Comparison of ENCODE assay signal across 8 cellular contexts in the genomic region with DNA sequence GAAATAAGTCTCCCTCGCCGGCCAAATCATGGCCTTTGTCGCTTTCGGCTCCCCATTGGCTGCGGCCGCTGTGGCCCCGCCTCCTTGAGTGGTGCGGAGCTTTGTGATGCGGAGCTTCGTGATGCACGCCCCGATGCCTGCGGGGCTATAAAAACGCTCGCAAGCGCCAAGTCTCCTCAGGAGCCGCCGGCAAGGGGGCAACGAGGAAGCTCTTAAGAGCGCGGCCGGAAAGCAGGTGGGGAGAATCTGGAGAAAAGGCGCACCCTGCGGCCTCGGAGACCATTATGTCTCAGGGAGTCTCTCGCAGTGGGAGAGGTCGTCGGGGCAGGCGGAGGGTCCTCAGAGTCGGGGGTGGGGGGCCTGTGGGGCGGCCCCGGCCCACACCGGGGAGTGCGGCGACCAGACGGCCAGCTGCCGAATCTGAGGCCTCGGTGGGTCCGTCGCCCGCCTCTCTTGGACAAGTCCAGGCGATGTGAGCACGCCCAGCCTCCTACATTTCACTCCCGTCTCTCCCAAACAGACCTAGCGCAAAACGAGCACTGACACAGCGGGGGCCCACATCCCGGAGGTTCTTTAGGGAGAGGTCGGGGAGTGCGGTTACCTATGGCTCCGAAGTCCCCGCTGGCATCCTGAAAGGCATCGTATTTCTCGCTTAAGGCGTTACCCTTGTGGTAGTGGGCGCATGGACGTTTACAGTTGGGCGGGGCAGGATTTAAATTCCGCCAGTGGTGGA. TPM values are rescaled to one million over a fixed set of nuclear protein-coding genes. Genes with fewer than 3 reads are reported as not detected.
DNase-seq lines count a peak whose midpoint lies in the region; ATAC-seq and TF ChIP-seq lines count a peak whose summit lies in the region.

A gene with protein sequence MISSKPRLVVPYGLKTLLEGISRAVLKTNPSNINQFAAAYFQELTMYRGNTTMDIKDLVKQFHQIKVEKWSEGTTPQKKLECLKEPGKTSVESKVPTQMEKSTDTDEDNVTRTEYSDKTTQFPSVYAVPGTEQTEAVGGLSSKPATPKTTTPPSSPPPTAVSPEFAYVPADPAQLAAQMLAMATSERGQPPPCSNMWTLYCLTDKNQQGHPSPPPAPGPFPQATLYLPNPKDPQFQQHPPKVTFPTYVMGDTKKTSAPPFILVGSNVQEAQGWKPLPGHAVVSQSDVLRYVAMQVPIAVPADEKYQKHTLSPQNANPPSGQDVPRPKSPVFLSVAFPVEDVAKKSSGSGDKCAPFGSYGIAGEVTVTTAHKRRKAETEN (plus strand): TSS at position 179 of the 733 bp plus-strand sequence. CDS start 4,053 bp downstream, outside the sequence.

- H3K4me1 Mint-ChIP-seq in progenitor cell of endocrine pancreas (ENCODE audit: low read depth) (peaks cover 5% of the 10 kb centered on the region), type B pancreatic cell (ENCODE audit: unreplicated experiment) (peaks cover 20% of the 10 kb centered on the region)

- ATAC-seq in GM21367 (IDR thresholded peaks at IDR 0.05; ENCODE audit: unreplicated experiment) (peak; percentile 86), left ventricle myocardium superior (peak; percentile 90)

- H3K36me3 Mint-ChIP-seq in progenitor cell of endocrine pancreas (ENCODE audit: insufficient read depth) (peaks cover 3% of the 10 kb centered on the region), type B pancreatic cell (peaks cover 2% of the 10 kb centered on the region)

- H3K27me3 Mint-ChIP-seq in progenitor cell of endocrine pancreas, result no peaks in the 10 kb centered on the region
- H3K27me3 Mint-ChIP-seq in type B pancreatic cell, result no peaks in the 10 kb centered on the region

- H3K4me3 Mint-ChIP-seq in progenitor cell of endocrine pancreas (ENCODE audit: low read depth) (peak within 1 kb of the TSS; percentile 86), type B pancreatic cell (peak within 1 kb of the TSS; percentile 96)

- no peak for TF ChIP-seq CTCF in progenitor cell of endocrine pancreas (IDR thresholded peaks at IDR 0.05; ENCODE audit: unreplicated experiment)
- TF ChIP-seq CTCF in type B pancreatic cell (conservative IDR thresholded peaks at IDR 0.05), result peak; percentile 38

- H3K27ac Mint-ChIP-seq in progenitor cell of endocrine pancreas (peak within 1 kb of the TSS; percentile 95), type B pancreatic cell (peak within 1 kb of the TSS; percentile 96)

- H3K9me3 Mint-ChIP-seq in progenitor cell of endocrine pancreas (ENCODE audit: low read depth), result peaks cover 4% of the 10 kb centered on the region
- peaks cover 5% of the 10 kb centered on the region for H3K9me3 Mint-ChIP-seq in type B pancreatic cell

- intact Hi-C loops in left ventricle myocardium superior (cut with micrococcal nuclease), result no loop called here

- DNase-seq in D341Med (ENCODE audit: low spot score) (peak; percentile 51), HuH-7 (ENCODE audit: low spot score) (peak; percentile 74), T-helper 1 cell (peak; percentile 64 to 78 (median 73)), anterior cingulate cortex (lab: John Stamatoyannopoulos, UW) (peak; percentile 30 to 93 (median 80)), left ventricle myocardium superior (peak; percentile 76), progenitor cell of endocrine pancreas (ENCODE audit: low spot score, unreplicated experiment) (peak; percentile 70), type B pancreatic cell (ENCODE audit: extremely low spot score, unreplicated experiment) (peak; percentile 85)

RNA-seq across cellular contexts. Expression of the gene that starts here (rescaled TPM):
- not detected for total RNA-seq in left ventricle myocardium superior
- 8.0 and 10.5 TPM in 2 replicates for total RNA-seq in progenitor cell of endocrine pancreas
- total RNA-seq in type B pancreatic cell (ENCODE audit: low replicate concordance), result 7.8 and 8.6 TPM in 2 replicates

Comparison
In these comparisons a context has a peak if more than half of its experiments do, and no peak if none do; other contexts are left out.
1. Peak in every context shown above with its lines: DNase-seq and ATAC-seq.
2. Peak in DNase-seq and ATAC-seq in left ventricle myocardium superior; RNA of the gene not detected or under 1 TPM.